ENCODE assay signal across 9 cellular contexts in the genomic region with DNA sequence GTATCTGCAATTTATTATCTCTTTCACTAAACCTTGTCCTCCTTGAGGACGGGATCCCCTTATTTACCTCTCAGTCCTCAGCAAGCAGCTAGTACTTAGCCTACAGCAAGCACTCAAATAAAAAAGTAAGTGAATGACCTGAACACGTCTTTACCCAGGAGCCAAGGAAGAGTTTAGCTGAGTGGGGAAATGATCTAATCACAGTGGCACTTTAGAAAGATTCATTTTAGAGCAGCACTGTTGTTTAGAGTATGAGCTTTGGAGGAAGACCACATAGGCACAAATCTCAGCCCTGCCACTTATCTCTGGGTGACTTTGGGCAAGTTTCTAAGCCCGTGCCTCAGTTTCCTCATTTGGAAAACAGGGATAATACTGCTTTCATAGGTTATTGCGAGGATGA. TPM values are rescaled to one million over a fixed set of nuclear protein-coding genes. Genes with fewer than 3 reads are reported as not detected.
DNase-seq lines count a peak whose midpoint lies in the region; ATAC-seq and TF ChIP-seq lines count a peak whose summit lies in the region.
"Had no signal": no experiment of that assay in that cellular context is flagged by ENCODE, and none has a peak within 500 bp of the region (broad histone marks: within the 10 kb centered on the region; RNA-seq: fewer than 3 reads in every experiment).

No MANE protein-coding gene starts in this region.

- H2BK15ac ChIP-seq in mesenchymal stem cell (ENCODE audit: low read depth, poor library complexity, severe bottlenecking), result no peak overlapping the region

- H3K4me1 Mint-ChIP-seq in CD4-positive, CD25-positive, alpha-beta regulatory T cell, result peaks cover 4 to 59% (median 47%) of the 10 kb centered on the region in 4 donors

- no peak overlapping the region for H4K91ac ChIP-seq in mesenchymal stem cell (ENCODE audit: low read length)

- no peaks in the 10 kb centered on the region for H3K9me3 Mint-ChIP-seq in CD4-positive, CD25-positive, alpha-beta regulatory T cell

- no peak overlapping the region for H3K27ac Mint-ChIP-seq in CD4-positive, CD25-positive, alpha-beta regulatory T cell

- H3K23ac ChIP-seq in mesenchymal stem cell (ENCODE audit: low read length in 2 of 2), result no peak overlapping the region

- H4K8ac ChIP-seq in mesenchymal stem cell (ENCODE audit: low read length), result no peak overlapping the region

- H3K4me1 ChIP-seq in CD4-positive, CD25-positive, alpha-beta regulatory T cell (ENCODE audit: control insufficient read depth, insufficient read depth, low read length, poor library complexity, severe bottlenecking), result peaks cover 24% of the 10 kb centered on the region
- H3K4me1 ChIP-seq in adipocyte (ENCODE audit: control insufficient read depth, insufficient read depth, low read length) (peaks cover 34% of the 10 kb centered on the region), mesenchymal stem cell (ENCODE audit: control insufficient read depth, insufficient read depth, low read depth, low read length) (peaks cover 1% of the 10 kb centered on the region)

- no peak overlapping the region for H3K4ac ChIP-seq in mesenchymal stem cell (ENCODE audit: low read depth in 1 of 2, low read length in 2 of 2)

- H3K79me1 ChIP-seq in mesenchymal stem cell (replicated peaks; ENCODE audit: low read length, poor library complexity, severe bottlenecking), result no peaks in the 10 kb centered on the region

- H2BK120ac ChIP-seq in mesenchymal stem cell (ENCODE audit: low read depth, low read length), result no peak overlapping the region

- DNase-seq in CD4-positive, CD25-positive, alpha-beta regulatory T cell, result no peak
- no peak for DNase-seq in HFF-Myc (ENCODE audit: extremely low read depth, low read depth)
- DNase-seq in adipocyte (ENCODE audit: low read depth), result peak; percentile 38
- DNase-seq in mesenchymal stem cell, result peak; percentile 43
- DNase-seq in AG20443 (ENCODE audit: low spot score), result no peak
- no peak for DNase-seq in NCI-H2029 treated with DMSO at 0.1 percent for 48 hours (lab: John Stamatoyannopoulos, UW)
- DNase-seq in kidney glomerular epithelial cell (lab: John Stamatoyannopoulos, UW), result no peak
- DNase-seq: activated CD8-positive, alpha-beta memory T cell treated with anti-CD3 and anti-CD28 coated beads, Interleukin-2, amount 50 U/mL, for 4 hours had no signal

- no peak overlapping the region for H2AFZ ChIP-seq in mesenchymal stem cell (ENCODE audit: low read depth, low read length)

- H3K9me3 ChIP-seq in CD4-positive, CD25-positive, alpha-beta regulatory T cell (ENCODE audit: control insufficient read depth in 2 of 2, low read length in 2 of 2), result no peaks in the 10 kb centered on the region
- no peaks in the 10 kb centered on the region for H3K9me3 ChIP-seq in adipocyte (ENCODE audit: control insufficient read depth, low read length)
- no peaks in the 10 kb centered on the region for H3K9me3 ChIP-seq in mesenchymal stem cell (ENCODE audit: control insufficient read depth, low read length)

- H3K4me3 ChIP-seq in CD4-positive, CD25-positive, alpha-beta regulatory T cell (ENCODE audit: low read depth, low read length), result peak overlapping the region; percentile 10
- peak overlapping the region; percentile 56 for H3K4me3 ChIP-seq in HFF-Myc (replicated peaks; ENCODE audit: low read depth, low read length)
- peak overlapping the region; percentile 88 for H3K4me3 ChIP-seq in adipocyte (ENCODE audit: low read length)
- peak overlapping the region in 1 of 2 experiments; percentile 77 for H3K4me3 ChIP-seq in mesenchymal stem cell (ENCODE audit: insufficient read depth in 1 of 2, low read depth in 1 of 2, low read length in 2 of 2)

- no peak overlapping the region for H2BK12ac ChIP-seq in mesenchymal stem cell (ENCODE audit: low read length in 2 of 2)

- peak overlapping the region; percentile 63 for H3K4me2 ChIP-seq in mesenchymal stem cell (ENCODE audit: low read length, poor library complexity, severe bottlenecking)

- peak overlapping the region; percentile 89 for H3K9ac ChIP-seq in adipocyte (ENCODE audit: low read length)
- H3K9ac ChIP-seq in mesenchymal stem cell (ENCODE audit: low read length), result peak overlapping the region; percentile 74

- H3K36me3 ChIP-seq in CD4-positive, CD25-positive, alpha-beta regulatory T cell (ENCODE audit: control insufficient read depth, insufficient read depth, low read length), result no peaks in the 10 kb centered on the region
- H3K36me3 ChIP-seq in adipocyte (ENCODE audit: control insufficient read depth, insufficient read depth, low read length, severe bottlenecking), result no peaks in the 10 kb centered on the region
- H3K36me3 ChIP-seq in mesenchymal stem cell (ENCODE audit: control insufficient read depth in 1 of 2, insufficient read depth in 2 of 2, low read depth in 1 of 2, low read length in 2 of 2), result no peaks in the 10 kb centered on the region

- WGBS in mesenchymal stem cell, result 0% methylated on average over 2 of the region's 4 CpGs

- no peak overlapping the region for H3K27ac ChIP-seq in CD4-positive, CD25-positive, alpha-beta regulatory T cell (ENCODE audit: insufficient read depth, low read length, poor library complexity, severe bottlenecking)
- H3K27ac ChIP-seq in mesenchymal stem cell (ENCODE audit: low read length, poor library complexity, severe bottlenecking), result peak overlapping the region; percentile 70

- H3K18ac ChIP-seq in mesenchymal stem cell (ENCODE audit: low read depth in 1 of 2, low read length in 2 of 2), result no peak overlapping the region

- no peaks in the 10 kb centered on the region for H3K27me3 Mint-ChIP-seq in CD4-positive, CD25-positive, alpha-beta regulatory T cell

- peaks cover 11% of the 10 kb centered on the region for H3K36me3 Mint-ChIP-seq in CD4-positive, CD25-positive, alpha-beta regulatory T cell

- no peaks in the 10 kb centered on the region for H3K27me3 ChIP-seq in CD4-positive, CD25-positive, alpha-beta regulatory T cell (ENCODE audit: control insufficient read depth, insufficient read depth, low read length)
- H3K27me3 ChIP-seq in adipocyte (replicated peaks; ENCODE audit: control insufficient read depth, insufficient read depth, low read length) (peaks cover 13% of the 10 kb centered on the region), mesenchymal stem cell (ENCODE audit: control insufficient read depth in 1 of 2, insufficient read depth in 1 of 2, low read length in 2 of 2) (no peaks in the 10 kb centered on the region)

- no peak for ATAC-seq in CD4-positive, CD25-positive, alpha-beta regulatory T cell (ENCODE audit: low read depth in 2 of 2)
- no peak for ATAC-seq in HG03045 (IDR thresholded peaks at IDR 0.05; ENCODE audit: unreplicated experiment)

- TF ChIP-seq CTCF in HFF-Myc (IDR thresholded peaks at IDR 0.05; ENCODE audit: low read depth, low read length, missing control alignments), result no peak

- H3K4me3 Mint-ChIP-seq in CD4-positive, CD25-positive, alpha-beta regulatory T cell, result peak overlapping the region; percentile 10 to 71 (median 38)

- no peak overlapping the region for H3K14ac ChIP-seq in mesenchymal stem cell (ENCODE audit: low read length in 2 of 2)

- no peak overlapping the region for H2AK5ac ChIP-seq in mesenchymal stem cell (ENCODE audit: low read length, severe bottlenecking)

- H2BK5ac ChIP-seq in mesenchymal stem cell (ENCODE audit: low read depth, low read length, poor library complexity, severe bottlenecking), result no peak overlapping the region

RNA-seq across cellular contexts. Expression of a gene that starts 2.7 kb away (rescaled TPM):
- total RNA-seq in CD4-positive, CD25-positive, alpha-beta regulatory T cell, result 12.7 TPM
- polyA plus RNA-seq in CD4-positive, CD25-positive, alpha-beta regulatory T cell, result 1 to 10 TPM; 3.3 to 6.5 (median 5.1) TPM
- 2.6 TPM for polyA plus RNA-seq in mesenchymal stem cell (2013, experiment 1 of 2)
- polyA plus RNA-seq in mesenchymal stem cell (2013, experiment 2 of 2), result 2.7 TPM

Comparison
In these comparisons a context has a peak if more than half of its experiments do, and no peak if none do; other contexts are left out.
1. DNase-seq: peak in adipocyte (single experiment) and mesenchymal stem cell (single experiment); none in CD4-positive, CD25-positive, alpha-beta regulatory T cell (0 of 3), HFF-Myc (single experiment), AG20443 (single experiment), NCI-H2029 treated with DMSO at 0.1 percent for 48 hours (single experiment) and kidney glomerular epithelial cell (single experiment).